14 cellular contexts compared by ENCODE assay signal in genomic region chr9:78144663-78145377, GRCh38.
DNase-seq lines count a peak whose midpoint lies in the region; ATAC-seq lines count a peak whose summit lies in the region.
"Had no signal": no experiment of that assay in that cellular context is flagged by ENCODE, and none has a peak within 500 bp of the region (broad histone marks: within the 10 kb centered on the region; RNA-seq: fewer than 3 reads in every experiment).

No MANE protein-coding gene starts in this region.

- ATAC-seq in HG03175 (IDR thresholded peaks at IDR 0.05; ENCODE audit: unreplicated experiment) (peak; percentile 55), Right ventricle myocardium superior (ENCODE audit: poor library complexity) (no peak), HG03097 (IDR thresholded peaks at IDR 0.05; ENCODE audit: low FRiP score, unreplicated experiment) (no peak)
- peak; percentile 57 for ATAC-seq in activated T-helper 17 cell treated with anti-CD3 and anti-CD28 coated beads, Interleukin-2, amount 50 U/mL, for 72 hours (replicated peaks)
- peak; percentile 61 to 80 for ATAC-seq in natural killer cell treated with Interleukin-12 subunit alpha and Interleukin-12 subunit beta and Interleukin-15 and Interleukin-18, amount 100 ng/mL, for 72 hours
- ATAC-seq: left ventricle myocardium superior had no signal

- DNase-seq in GDM1 (lab: John Stamatoyannopoulos, UW) (peak; percentile 59), Right ventricle myocardium superior (no peak), cerebellar nuclear complex (lab: John Stamatoyannopoulos, UW) (no peak)
- no peak for DNase-seq in natural killer cell treated with Interleukin-12 subunit alpha and Interleukin-12 subunit beta and Interleukin-15 and Interleukin-18, amount 100 ng/mL, for 72 hours (ENCODE audit: low spot score)
- no peak for DNase-seq in activated naive CD4-positive, alpha-beta T cell treated with anti-CD3 and anti-CD28 coated beads, Interleukin-2, amount 50 U/mL, for 16 hours
- DNase-seq: activated CD4-positive, alpha-beta T cell treated with anti-CD3 and anti-CD28 coated beads, Interleukin-2, amount 50 U/mL, for 1 hour; brain microvascular endothelial cell; left ventricle myocardium superior; NCI-H2171 treated with DMSO at 0.1 percent for 48 hours; upper lobe of left lung had no signal

- H3K36me3 Mint-ChIP-seq in activated T-helper 17 cell treated with anti-CD3 and anti-CD28 coated beads, Interleukin-2, amount 50 U/mL, for 72 hours (ENCODE audit: low read depth), result no peaks in the 10 kb centered on the region
- peaks cover 16% of the 10 kb centered on the region for H3K36me3 Mint-ChIP-seq in natural killer cell treated with Interleukin-12 subunit alpha and Interleukin-12 subunit beta and Interleukin-15 and Interleukin-18, amount 100 ng/mL, for 72 hours

- no peak overlapping the region for H3K27ac Mint-ChIP-seq in activated T-helper 17 cell treated with anti-CD3 and anti-CD28 coated beads, Interleukin-2, amount 50 U/mL, for 72 hours
- peak overlapping the region in 1 of 2 donors; percentile 15 for H3K27ac Mint-ChIP-seq in natural killer cell treated with Interleukin-12 subunit alpha and Interleukin-12 subunit beta and Interleukin-15 and Interleukin-18, amount 100 ng/mL, for 72 hours
- H3K27ac Mint-ChIP-seq: activated T-helper 2 cell treated with anti-CD3 and anti-CD28 coated beads, Interferon-gamma antibody, Interleukin-2, Interleukin-4, amounts not matched to agents 10 μg/mL and 5 μg/mL and 100 μg/mL, durations not matched to agents 14 hours and 24 hours and 36 hours had no signal

- intact Hi-C loops in Right ventricle myocardium superior (cut with DNase I), result no loop called here

- H3K9me3 Mint-ChIP-seq in activated T-helper 17 cell treated with anti-CD3 and anti-CD28 coated beads, Interleukin-2, amount 50 U/mL, for 72 hours, result peaks cover 14% of the 10 kb centered on the region
- H3K9me3 Mint-ChIP-seq in natural killer cell treated with Interleukin-12 subunit alpha and Interleukin-12 subunit beta and Interleukin-15 and Interleukin-18, amount 100 ng/mL, for 72 hours, result peaks cover 7% of the 10 kb centered on the region

- no peak overlapping the region for H3K4me3 Mint-ChIP-seq in activated T-helper 17 cell treated with anti-CD3 and anti-CD28 coated beads, Interleukin-2, amount 50 U/mL, for 72 hours
- H3K4me3 Mint-ChIP-seq in natural killer cell treated with Interleukin-12 subunit alpha and Interleukin-12 subunit beta and Interleukin-15 and Interleukin-18, amount 100 ng/mL, for 72 hours, result peak overlapping the region; percentile 33

- H3K27me3 Mint-ChIP-seq in activated T-helper 17 cell treated with anti-CD3 and anti-CD28 coated beads, Interleukin-2, amount 50 U/mL, for 72 hours, result no peaks in the 10 kb centered on the region
- H3K27me3 Mint-ChIP-seq in natural killer cell treated with Interleukin-12 subunit alpha and Interleukin-12 subunit beta and Interleukin-15 and Interleukin-18, amount 100 ng/mL, for 72 hours, result peaks cover 4 to 6% of the 10 kb centered on the region in 2 donors

- H3K4me1 Mint-ChIP-seq in activated T-helper 17 cell treated with anti-CD3 and anti-CD28 coated beads, Interleukin-2, amount 50 U/mL, for 72 hours, result peaks cover 11% of the 10 kb centered on the region
- peaks cover 28 to 36% of the 10 kb centered on the region in 2 donors for H3K4me1 Mint-ChIP-seq in natural killer cell treated with Interleukin-12 subunit alpha and Interleukin-12 subunit beta and Interleukin-15 and Interleukin-18, amount 100 ng/mL, for 72 hours (ENCODE audit: low read depth in 2 of 2)

Comparison
In these comparisons a context has a peak if more than half of its experiments do, and no peak if none do; other contexts are left out.
1. ATAC-seq: peak in HG03175 (single experiment), activated T-helper 17 cell treated with anti-CD3 and anti-CD28 coated beads, Interleukin-2, amount 50 U/mL, for 72 hours (single experiment) and natural killer cell treated with Interleukin-12 subunit alpha and Interleukin-12 subunit beta and Interleukin-15 and Interleukin-18, amount 100 ng/mL, for 72 hours (2 of 2); none in Right ventricle myocardium superior (single experiment) and HG03097 (single experiment).